16 cellular contexts compared by ENCODE assay signal in the genomic region with DNA sequence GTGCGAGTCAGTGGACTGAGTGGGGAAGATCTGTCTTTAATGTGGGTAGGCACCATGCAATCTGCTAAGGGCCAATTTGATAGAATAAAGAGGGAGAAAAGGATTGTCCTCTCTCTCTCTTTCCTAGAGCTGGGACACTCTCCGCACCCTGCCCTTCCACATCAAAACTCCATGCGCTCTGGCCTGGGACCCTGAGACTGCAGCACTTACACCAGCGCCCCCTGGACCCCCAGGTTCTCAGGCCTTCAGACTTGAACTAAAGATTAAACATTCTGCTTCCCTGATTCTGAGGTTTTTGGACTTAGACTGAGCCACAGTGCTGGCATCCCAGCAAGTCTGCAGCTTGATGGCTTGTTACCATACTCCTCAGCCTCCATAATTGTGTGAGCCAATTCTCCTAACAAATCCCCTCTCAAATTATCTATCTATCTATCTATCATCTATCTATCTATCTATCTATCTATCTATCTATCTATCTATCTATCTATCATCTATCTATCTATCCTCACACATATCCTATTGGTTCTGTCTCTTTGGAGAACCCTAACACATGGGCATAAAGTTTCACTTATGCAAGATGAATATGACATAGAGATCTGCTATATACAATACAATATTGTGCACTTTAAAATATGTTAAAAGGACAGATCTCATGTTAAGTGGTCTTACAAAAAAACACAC. TPM values are rescaled to one million over a fixed set of nuclear protein-coding genes. Genes with fewer than 3 reads are reported as not detected.
DNase-seq lines count a peak whose midpoint lies in the region; ATAC-seq and TF ChIP-seq lines count a peak whose summit lies in the region.
"Had no signal": no experiment of that assay in that cellular context is flagged by ENCODE, and none has a peak within 500 bp of the region (broad histone marks: within the 10 kb centered on the region; RNA-seq: fewer than 3 reads in every experiment).

No MANE protein-coding gene starts in this region.

- DNase-seq in WTC11 (ENCODE audit: low spot score): peak; percentile 26
- DNase-seq in endodermal cell: peak; percentile 59
- DNase-seq in foreskin melanocyte: no peak
- DNase-seq in stimulated activated naive B cell treated with anti-CD40 and anti-IgM and Interleukin-4, amounts not matched to agents 10 μg/mL and 1 μg/mL and 100 μg/mL, for 72 hours: no peak
- DNase-seq in NCI-H1092 treated with DMSO at 0.1 percent for 48 hours (lab: John Stamatoyannopoulos, UW): no peak
- DNase-seq: AML-193; BE2C; CD4-positive, alpha-beta T cell; CD8-positive, alpha-beta memory T cell; DND-41; GOT3; H7 had no signal

- H3K4me1 Mint-ChIP-seq in WTC11: peaks cover 3% of the 10 kb centered on the region; the same call in 1 of the 2 replicates
- peaks cover 5% of the 10 kb centered on the region for H3K4me1 Mint-ChIP-seq in endodermal cell
- H3K4me1 Mint-ChIP-seq in stimulated activated naive B cell treated with anti-CD40 and anti-IgM and Interleukin-4, amounts not matched to agents 10 μg/mL and 1 μg/mL and 100 μg/mL, for 72 hours: peaks cover 0 to 2% of the 10 kb centered on the region in 2 donors
- H3K4me1 Mint-ChIP-seq: CD8-positive, alpha-beta memory T cell had no signal

- H3K27me3 ChIP-seq in ACC112 (ENCODE audit: insufficient read depth, low read length) (no peaks in the 10 kb centered on the region), endodermal cell (ENCODE audit: control insufficient read depth, insufficient read depth, low read length, poor library complexity, severe bottlenecking) (peaks cover 5% of the 10 kb centered on the region)
- H3K27me3 ChIP-seq: BE2C; BLaER1 treated with 17β-estradiol and CSF1 and Interleukin-3, amounts not matched to agents 10 nM and 100 nM had no signal

- no peaks in the 10 kb centered on the region for H3K27me3 Mint-ChIP-seq in WTC11 (ENCODE audit: low read depth)
- no peaks in the 10 kb centered on the region for H3K27me3 Mint-ChIP-seq in endodermal cell (ENCODE audit: insufficient read depth)
- peaks cover 0 to 6% of the 10 kb centered on the region in 2 donors for H3K27me3 Mint-ChIP-seq in stimulated activated naive B cell treated with anti-CD40 and anti-IgM and Interleukin-4, amounts not matched to agents 10 μg/mL and 1 μg/mL and 100 μg/mL, for 72 hours

- no peaks in the 10 kb centered on the region for H3K36me3 Mint-ChIP-seq in WTC11
- H3K36me3 Mint-ChIP-seq in endodermal cell (ENCODE audit: low read depth): no peaks in the 10 kb centered on the region
- no peaks in the 10 kb centered on the region for H3K36me3 Mint-ChIP-seq in stimulated activated naive B cell treated with anti-CD40 and anti-IgM and Interleukin-4, amounts not matched to agents 10 μg/mL and 1 μg/mL and 100 μg/mL, for 72 hours
- H3K36me3 Mint-ChIP-seq: CD14-positive monocyte; CD8-positive, alpha-beta memory T cell had no signal

- no peak overlapping the region for H3K9ac ChIP-seq in endodermal cell (ENCODE audit: extremely low read depth, low read length, poor library complexity, severe bottlenecking)
- H3K9ac ChIP-seq: BLaER1 treated with 17β-estradiol and CSF1 and Interleukin-3, amounts not matched to agents 10 nM and 100 nM had no signal

- no peak overlapping the region for H3K4me3 ChIP-seq in ACC112 (ENCODE audit: low read depth, low read length)
- H3K4me3 ChIP-seq in endodermal cell (ENCODE audit: low read length): no peak overlapping the region
- H3K4me3 ChIP-seq: BLaER1 treated with 17β-estradiol and CSF1 and Interleukin-3, amounts not matched to agents 10 nM and 100 nM had no signal

- 78 to 83% methylated on average over 2 to 4 of the region's 4 CpGs for WGBS in endodermal cell (ENCODE audit: insufficient coverage in 1 of 2, insufficient read length in 1 of 2), 2 experiments

- CTCF ChIA-PET in WTC11 (lab: Charles Lee): interaction anchor here (1.4 kb wide), 1 partner anchor 125 kb away, joined by 6 read pairs; a partner anchor contains a TSS

- H3K36me3 ChIP-seq in ACC112 (ENCODE audit: insufficient read depth, low read length) (no peaks in the 10 kb centered on the region), endodermal cell (ENCODE audit: control insufficient read depth, insufficient read depth, low read length) (no peaks in the 10 kb centered on the region)
- H3K36me3 ChIP-seq: BE2C; BLaER1 treated with 17β-estradiol and CSF1 and Interleukin-3, amounts not matched to agents 10 nM and 100 nM had no signal

- H3K27ac Mint-ChIP-seq in WTC11 (no peak overlapping the region), endodermal cell (no peak overlapping the region)
- no peak overlapping the region for H3K27ac Mint-ChIP-seq in stimulated activated naive B cell treated with anti-CD40 and anti-IgM and Interleukin-4, amounts not matched to agents 10 μg/mL and 1 μg/mL and 100 μg/mL, for 72 hours
- H3K27ac Mint-ChIP-seq: CD14-positive monocyte; CD4-positive, alpha-beta T cell had no signal

- H3K4me1 ChIP-seq in ACC112 (ENCODE audit: control insufficient read depth, insufficient read depth, low read length, unreplicated experiment) (peaks cover 9% of the 10 kb centered on the region), endodermal cell (ENCODE audit: control insufficient read depth, insufficient read depth, low read length) (peaks cover 4% of the 10 kb centered on the region)
- H3K4me1 ChIP-seq: BE2C had no signal

- H3K4me3 Mint-ChIP-seq in WTC11 (no peak overlapping the region), endodermal cell (no peak overlapping the region)
- no peak overlapping the region for H3K4me3 Mint-ChIP-seq in stimulated activated naive B cell treated with anti-CD40 and anti-IgM and Interleukin-4, amounts not matched to agents 10 μg/mL and 1 μg/mL and 100 μg/mL, for 72 hours
- H3K4me3 Mint-ChIP-seq: CD14-positive monocyte; CD4-positive, alpha-beta T cell; CD8-positive, alpha-beta memory T cell had no signal

- peak; percentile 63 for ATAC-seq in WTC11
- no peak for ATAC-seq in stimulated activated naive B cell treated with anti-CD40 and anti-IgM and Interleukin-4, amounts not matched to agents 10 μg/mL and 1 μg/mL and 100 μg/mL, for 72 hours (replicated peaks)

- H3K9me3 Mint-ChIP-seq in WTC11 (no peaks in the 10 kb centered on the region), endodermal cell (no peaks in the 10 kb centered on the region)
- no peaks in the 10 kb centered on the region for H3K9me3 Mint-ChIP-seq in stimulated activated naive B cell treated with anti-CD40 and anti-IgM and Interleukin-4, amounts not matched to agents 10 μg/mL and 1 μg/mL and 100 μg/mL, for 72 hours
- H3K9me3 Mint-ChIP-seq: CD14-positive monocyte; CD4-positive, alpha-beta T cell; CD8-positive, alpha-beta memory T cell had no signal

- no peaks in the 10 kb centered on the region for H3K79me2 ChIP-seq in ACC112 (ENCODE audit: control insufficient read depth, insufficient read depth, low read length, unreplicated experiment)

- peak overlapping the region; percentile 17 for H2AFZ ChIP-seq in ACC112 (ENCODE audit: low read length, unreplicated experiment)

- POLR2A ChIA-PET in WTC11 (lab: Charles Lee): no interaction called here

- no peak overlapping the region for H3K27ac ChIP-seq in ACC112 (ENCODE audit: low read depth, low read length)
- H3K27ac ChIP-seq in endodermal cell (ENCODE audit: low read depth, low read length): no peak overlapping the region
- H3K27ac ChIP-seq: 22Rv1; BLaER1 treated with 17β-estradiol and CSF1 and Interleukin-3, amounts not matched to agents 10 nM and 100 nM had no signal

- H3K9me3 ChIP-seq in endodermal cell (ENCODE audit: control insufficient read depth, low read length): no peaks in the 10 kb centered on the region
- H3K9me3 ChIP-seq: BE2C; BLaER1 treated with 17β-estradiol and CSF1 and Interleukin-3, amounts not matched to agents 10 nM and 100 nM had no signal

- TF ChIP-seq CTCF in WTC11 (IDR thresholded peaks at IDR 0.05): no peak
- TF ChIP-seq CTCF in endodermal cell (conservative IDR thresholded peaks at IDR 0.05): no peak

TF ChIP-seq in WTC11, 78 proteins besides CTCF, POLR2A, EP300 and RAD21 (continues in another document):
- TF ChIP-seq, protein P1, sequence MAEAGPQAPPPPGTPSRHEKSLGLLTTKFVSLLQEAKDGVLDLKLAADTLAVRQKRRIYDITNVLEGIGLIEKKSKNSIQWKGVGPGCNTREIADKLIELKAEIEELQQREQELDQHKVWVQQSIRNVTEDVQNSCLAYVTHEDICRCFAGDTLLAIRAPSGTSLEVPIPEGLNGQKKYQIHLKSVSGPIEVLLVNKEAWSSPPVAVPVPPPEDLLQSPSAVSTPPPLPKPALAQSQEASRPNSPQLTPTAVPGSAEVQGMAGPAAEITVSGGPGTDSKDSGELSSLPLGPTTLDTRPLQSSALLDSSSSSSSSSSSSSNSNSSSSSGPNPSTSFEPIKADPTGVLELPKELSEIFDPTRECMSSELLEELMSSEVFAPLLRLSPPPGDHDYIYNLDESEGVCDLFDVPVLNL (CRISPR knock-in tag; IDR thresholded peaks at IDR 0.05; ENCODE audit: borderline replicate concordance, low read depth): no peak
- TF ChIP-seq FOXP1 (CRISPR knock-in tag; IDR thresholded peaks at IDR 0.05; ENCODE audit: borderline replicate concordance) (no peak), ELF4 (CRISPR knock-in tag; IDR thresholded peaks at IDR 0.05; ENCODE audit: low read depth) (no peak), EMX1 (CRISPR knock-in tag; IDR thresholded peaks at IDR 0.05) (no peak), ZBTB21 (CRISPR knock-in tag; IDR thresholded peaks at IDR 0.05; ENCODE audit: borderline replicate concordance) (no peak), ZNF317 (CRISPR knock-in tag; IDR thresholded peaks at IDR 0.05; ENCODE audit: borderline replicate concordance, low read depth) (no peak), RORB (CRISPR knock-in tag; IDR thresholded peaks at IDR 0.05) (no peak)

RNA-seq across cellular contexts. Expression of a gene that starts 22.4 kb away (rescaled TPM):
- total RNA-seq in WTC11 (2021) (not detected in 3 replicates), endodermal cell (not detected)
- not detected for polyA plus RNA-seq in endodermal cell (2013, experiment 1 of 2)
- polyA plus RNA-seq in endodermal cell (2013, experiment 2 of 2): not detected
- total RNA-seq: CD4-positive, alpha-beta T cell; CD8-positive, alpha-beta memory T cell; H7 had no signal
- polyA plus RNA-seq: CD14-positive monocyte; CD8-positive, alpha-beta memory T cell had no signal

RNA-seq across cellular contexts. Expression of a gene that starts 26.2 kb away (rescaled TPM):
- total RNA-seq in WTC11 (2021) (not detected in 3 replicates), endodermal cell (not detected)
- not detected for polyA plus RNA-seq in endodermal cell (2013, experiment 1 of 2)
- polyA plus RNA-seq in endodermal cell (2013, experiment 2 of 2): not detected
- total RNA-seq: CD4-positive, alpha-beta T cell; CD8-positive, alpha-beta memory T cell; H7 had no signal
- polyA plus RNA-seq: CD14-positive monocyte; CD8-positive, alpha-beta memory T cell had no signal

RNA-seq across cellular contexts. Expression of a gene that starts 43.3 kb away (rescaled TPM):
- total RNA-seq in WTC11 (2021): not detected in 3 replicates
- not detected for total RNA-seq in endodermal cell
- not detected for polyA plus RNA-seq in endodermal cell (2013, experiment 1 of 2)
- polyA plus RNA-seq in endodermal cell (2013, experiment 2 of 2): not detected
- total RNA-seq: CD4-positive, alpha-beta T cell; CD8-positive, alpha-beta memory T cell; H7 had no signal
- polyA plus RNA-seq: CD14-positive monocyte; CD8-positive, alpha-beta memory T cell had no signal

RNA-seq across cellular contexts. Expression of a gene that starts 59.7 kb away (rescaled TPM):
- total RNA-seq in WTC11 (2021) (not detected in 3 replicates), endodermal cell (not detected)
- polyA plus RNA-seq in endodermal cell (2013, experiment 1 of 2): not detected
- not detected for polyA plus RNA-seq in endodermal cell (2013, experiment 2 of 2)
- total RNA-seq: CD4-positive, alpha-beta T cell; CD8-positive, alpha-beta memory T cell; H7 had no signal
- polyA plus RNA-seq: CD14-positive monocyte; CD8-positive, alpha-beta memory T cell had no signal

Comparison
In these comparisons a context has a peak if more than half of its experiments do, and no peak if none do; other contexts are left out.
1. DNase-seq: peak in WTC11 (single experiment) and endodermal cell (single experiment); none in foreskin melanocyte (single experiment), stimulated activated naive B cell treated with anti-CD40 and anti-IgM and Interleukin-4, amounts not matched to agents 10 μg/mL and 1 μg/mL and 100 μg/mL, for 72 hours (single experiment) and NCI-H1092 treated with DMSO at 0.1 percent for 48 hours (single experiment).